In genomic region chr9:137085918-137086530, GRCh38 we compare ENCODE assay signal across 1 cellular context.
A peak's percentile ranks its signal among the peaks of the same experiment; 100 is the strongest.
TF ChIP-seq lines count a peak whose summit lies in the region.

No MANE protein-coding gene starts in this region.

TF ChIP-seq in HepG2, 621 proteins besides CTCF, POLR2A, EP300 and RAD21 (continued from another document and continues in another):
- TF ChIP-seq ZNF710 (CRISPR knock-in tag; IDR thresholded peaks at IDR 0.05; ENCODE audit: borderline replicate concordance) = 0 out of 2 replicates have a peak, but pooled peaks have one; percentile 20
- TF ChIP-seq, protein P1, sequence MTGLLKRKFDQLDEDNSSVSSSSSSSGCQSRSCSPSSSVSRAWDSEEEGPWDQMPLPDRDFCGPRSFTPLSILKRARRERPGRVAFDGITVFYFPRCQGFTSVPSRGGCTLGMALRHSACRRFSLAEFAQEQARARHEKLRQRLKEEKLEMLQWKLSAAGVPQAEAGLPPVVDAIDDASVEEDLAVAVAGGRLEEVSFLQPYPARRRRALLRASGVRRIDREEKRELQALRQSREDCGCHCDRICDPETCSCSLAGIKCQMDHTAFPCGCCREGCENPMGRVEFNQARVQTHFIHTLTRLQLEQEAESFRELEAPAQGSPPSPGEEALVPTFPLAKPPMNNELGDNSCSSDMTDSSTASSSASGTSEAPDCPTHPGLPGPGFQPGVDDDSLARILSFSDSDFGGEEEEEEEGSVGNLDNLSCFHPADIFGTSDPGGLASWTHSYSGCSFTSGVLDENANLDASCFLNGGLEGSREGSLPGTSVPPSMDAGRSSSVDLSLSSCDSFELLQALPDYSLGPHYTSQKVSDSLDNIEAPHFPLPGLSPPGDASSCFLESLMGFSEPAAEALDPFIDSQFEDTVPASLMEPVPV (CRISPR knock-in tag; IDR thresholded peaks at IDR 0.05) = 0 out of 2 replicates have a peak, but pooled peaks have one; percentile 60
- TF ChIP-seq ZNF766 (CRISPR knock-in tag; IDR thresholded peaks at IDR 0.05; ENCODE audit: borderline replicate concordance) = no peak
- TF ChIP-seq ZNF354B (CRISPR knock-in tag; IDR thresholded peaks at IDR 0.05) = 0 out of 2 replicates have a peak, but pooled peaks have one; percentile 57
- no peak for TF ChIP-seq ZNF468 (CRISPR knock-in tag; IDR thresholded peaks at IDR 0.05)
- 0 out of 2 replicates have a peak, but pooled peaks have one; percentile 32 for TF ChIP-seq ZNF251 (CRISPR knock-in tag; IDR thresholded peaks at IDR 0.05)
- TF ChIP-seq SP2 (CRISPR knock-in tag; IDR thresholded peaks at IDR 0.05) = peak; percentile 45; the same call in 1 of the 2 replicates
- TF ChIP-seq, protein P2, sequence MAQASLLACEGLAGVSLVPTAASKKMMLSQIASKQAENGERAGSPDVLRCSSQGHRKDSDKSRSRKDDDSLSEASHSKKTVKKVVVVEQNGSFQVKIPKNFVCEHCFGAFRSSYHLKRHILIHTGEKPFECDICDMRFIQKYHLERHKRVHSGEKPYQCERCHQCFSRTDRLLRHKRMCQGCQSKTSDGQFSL (CRISPR knock-in tag; IDR thresholded peaks at IDR 0.05) = no peak
- TF ChIP-seq CEBPG (CRISPR knock-in tag; IDR thresholded peaks at IDR 0.05) = no peak
- TF ChIP-seq, protein P3, sequence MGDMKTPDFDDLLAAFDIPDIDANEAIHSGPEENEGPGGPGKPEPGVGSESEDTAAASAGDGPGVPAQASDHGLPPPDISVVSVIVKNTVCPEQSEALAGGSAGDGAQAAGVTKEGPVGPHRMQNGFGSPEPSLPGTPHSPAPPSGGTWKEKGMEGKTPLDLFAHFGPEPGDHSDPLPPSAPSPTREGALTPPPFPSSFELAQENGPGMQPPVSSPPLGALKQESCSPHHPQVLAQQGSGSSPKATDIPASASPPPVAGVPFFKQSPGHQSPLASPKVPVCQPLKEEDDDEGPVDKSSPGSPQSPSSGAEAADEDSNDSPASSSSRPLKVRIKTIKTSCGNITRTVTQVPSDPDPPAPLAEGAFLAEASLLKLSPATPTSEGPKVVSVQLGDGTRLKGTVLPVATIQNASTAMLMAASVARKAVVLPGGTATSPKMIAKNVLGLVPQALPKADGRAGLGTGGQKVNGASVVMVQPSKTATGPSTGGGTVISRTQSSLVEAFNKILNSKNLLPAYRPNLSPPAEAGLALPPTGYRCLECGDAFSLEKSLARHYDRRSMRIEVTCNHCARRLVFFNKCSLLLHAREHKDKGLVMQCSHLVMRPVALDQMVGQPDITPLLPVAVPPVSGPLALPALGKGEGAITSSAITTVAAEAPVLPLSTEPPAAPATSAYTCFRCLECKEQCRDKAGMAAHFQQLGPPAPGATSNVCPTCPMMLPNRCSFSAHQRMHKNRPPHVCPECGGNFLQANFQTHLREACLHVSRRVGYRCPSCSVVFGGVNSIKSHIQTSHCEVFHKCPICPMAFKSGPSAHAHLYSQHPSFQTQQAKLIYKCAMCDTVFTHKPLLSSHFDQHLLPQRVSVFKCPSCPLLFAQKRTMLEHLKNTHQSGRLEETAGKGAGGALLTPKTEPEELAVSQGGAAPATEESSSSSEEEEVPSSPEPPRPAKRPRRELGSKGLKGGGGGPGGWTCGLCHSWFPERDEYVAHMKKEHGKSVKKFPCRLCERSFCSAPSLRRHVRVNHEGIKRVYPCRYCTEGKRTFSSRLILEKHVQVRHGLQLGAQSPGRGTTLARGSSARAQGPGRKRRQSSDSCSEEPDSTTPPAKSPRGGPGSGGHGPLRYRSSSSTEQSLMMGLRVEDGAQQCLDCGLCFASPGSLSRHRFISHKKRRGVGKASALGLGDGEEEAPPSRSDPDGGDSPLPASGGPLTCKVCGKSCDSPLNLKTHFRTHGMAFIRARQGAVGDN (CRISPR knock-in tag; IDR thresholded peaks at IDR 0.05) = no peak
- no peak for TF ChIP-seq ZNF124 (CRISPR knock-in tag; IDR thresholded peaks at IDR 0.05)
- TF ChIP-seq U2AF1 (optimal IDR thresholded peaks at IDR 0.05; ENCODE audit: low read depth, low read length) = no peak
- no peak; the same call in 1 of the 2 replicates for TF ChIP-seq HOXA3 (CRISPR knock-in tag; IDR thresholded peaks at IDR 0.05)
- TF ChIP-seq ZNF878 (CRISPR knock-in tag; IDR thresholded peaks at IDR 0.05) = no peak
- TF ChIP-seq HNRNPUL1 (IDR thresholded peaks at IDR 0.05; ENCODE audit: low read depth, low read length) = no peak
- TF ChIP-seq ZBTB8A (CRISPR knock-in tag; IDR thresholded peaks at IDR 0.05; ENCODE audit: borderline replicate concordance, low read depth) = peak; percentile 56
- no peak for TF ChIP-seq CENPT (CRISPR knock-in tag; IDR thresholded peaks at IDR 0.05; ENCODE audit: low read depth)
- TF ChIP-seq, protein P4, sequence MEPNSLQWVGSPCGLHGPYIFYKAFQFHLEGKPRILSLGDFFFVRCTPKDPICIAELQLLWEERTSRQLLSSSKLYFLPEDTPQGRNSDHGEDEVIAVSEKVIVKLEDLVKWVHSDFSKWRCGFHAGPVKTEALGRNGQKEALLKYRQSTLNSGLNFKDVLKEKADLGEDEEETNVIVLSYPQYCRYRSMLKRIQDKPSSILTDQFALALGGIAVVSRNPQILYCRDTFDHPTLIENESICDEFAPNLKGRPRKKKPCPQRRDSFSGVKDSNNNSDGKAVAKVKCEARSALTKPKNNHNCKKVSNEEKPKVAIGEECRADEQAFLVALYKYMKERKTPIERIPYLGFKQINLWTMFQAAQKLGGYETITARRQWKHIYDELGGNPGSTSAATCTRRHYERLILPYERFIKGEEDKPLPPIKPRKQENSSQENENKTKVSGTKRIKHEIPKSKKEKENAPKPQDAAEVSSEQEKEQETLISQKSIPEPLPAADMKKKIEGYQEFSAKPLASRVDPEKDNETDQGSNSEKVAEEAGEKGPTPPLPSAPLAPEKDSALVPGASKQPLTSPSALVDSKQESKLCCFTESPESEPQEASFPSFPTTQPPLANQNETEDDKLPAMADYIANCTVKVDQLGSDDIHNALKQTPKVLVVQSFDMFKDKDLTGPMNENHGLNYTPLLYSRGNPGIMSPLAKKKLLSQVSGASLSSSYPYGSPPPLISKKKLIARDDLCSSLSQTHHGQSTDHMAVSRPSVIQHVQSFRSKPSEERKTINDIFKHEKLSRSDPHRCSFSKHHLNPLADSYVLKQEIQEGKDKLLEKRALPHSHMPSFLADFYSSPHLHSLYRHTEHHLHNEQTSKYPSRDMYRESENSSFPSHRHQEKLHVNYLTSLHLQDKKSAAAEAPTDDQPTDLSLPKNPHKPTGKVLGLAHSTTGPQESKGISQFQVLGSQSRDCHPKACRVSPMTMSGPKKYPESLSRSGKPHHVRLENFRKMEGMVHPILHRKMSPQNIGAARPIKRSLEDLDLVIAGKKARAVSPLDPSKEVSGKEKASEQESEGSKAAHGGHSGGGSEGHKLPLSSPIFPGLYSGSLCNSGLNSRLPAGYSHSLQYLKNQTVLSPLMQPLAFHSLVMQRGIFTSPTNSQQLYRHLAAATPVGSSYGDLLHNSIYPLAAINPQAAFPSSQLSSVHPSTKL (CRISPR knock-in tag; IDR thresholded peaks at IDR 0.05) = no peak
- no peak for TF ChIP-seq KAT7 (CRISPR knock-in tag; IDR thresholded peaks at IDR 0.05; ENCODE audit: borderline replicate concordance)
- TF ChIP-seq HNF4G (IDR thresholded peaks at IDR 0.05; ENCODE audit: borderline replicate concordance, low read depth, low read length) = no peak
- TF ChIP-seq HNF4G (CRISPR knock-in tag; IDR thresholded peaks at IDR 0.05; ENCODE audit: borderline replicate concordance, low read depth) = no peak
- no peak for TF ChIP-seq GABPA (IDR thresholded peaks at IDR 0.05; ENCODE audit: low read depth, low read length)
- TF ChIP-seq GABPA (CRISPR knock-in tag; IDR thresholded peaks at IDR 0.05; ENCODE audit: low read depth) = no peak
- peak; percentile 8 for TF ChIP-seq IKZF4 (CRISPR knock-in tag; IDR thresholded peaks at IDR 0.05; ENCODE audit: borderline replicate concordance, low read depth, not compliant biosample characterization)
- TF ChIP-seq TBX2 (CRISPR knock-in tag; IDR thresholded peaks at IDR 0.05; ENCODE audit: borderline replicate concordance) = 0 out of 2 replicates have a peak, but pooled peaks have one; percentile 30
- no peak for TF ChIP-seq HDAC6 (IDR thresholded peaks at IDR 0.05; ENCODE audit: low read depth, low read length)
- TF ChIP-seq ZSCAN5A (CRISPR knock-in tag; IDR thresholded peaks at IDR 0.05; ENCODE audit: borderline replicate concordance) = 0 out of 2 replicates have a peak, but pooled peaks have one; percentile 53
- TF ChIP-seq PPARG (CRISPR knock-in tag; conservative IDR thresholded peaks at IDR 0.05) = no peak
- TF ChIP-seq XRCC5 (optimal IDR thresholded peaks at IDR 0.05; ENCODE audit: low read length) = peak; percentile 7
- no peak for TF ChIP-seq ZNF264 (CRISPR knock-in tag; IDR thresholded peaks at IDR 0.05)
- TF ChIP-seq FOXO1 (CRISPR knock-in tag; IDR thresholded peaks at IDR 0.05) = no peak
- TF ChIP-seq HMG20A (CRISPR knock-in tag; IDR thresholded peaks at IDR 0.05; ENCODE audit: borderline replicate concordance) = no peak
- no peak for TF ChIP-seq ZNF274 (CRISPR knock-in tag; IDR thresholded peaks at IDR 0.05)
- TF ChIP-seq ARNT2 (CRISPR knock-in tag; IDR thresholded peaks at IDR 0.05; ENCODE audit: low read depth) = peak; percentile 46; the same call in 1 of the 2 replicates
- no peak for TF ChIP-seq FOXC1 (CRISPR knock-in tag; IDR thresholded peaks at IDR 0.05; ENCODE audit: borderline replicate concordance)
- TF ChIP-seq ATF1 (CRISPR knock-in tag; IDR thresholded peaks at IDR 0.05) = no peak
- peak; percentile 88 for TF ChIP-seq REL (CRISPR knock-in tag; conservative IDR thresholded peaks at IDR 0.05)
- peak; percentile 12; the same call in 1 of the 2 replicates for TF ChIP-seq POLR2G (IDR thresholded peaks at IDR 0.05; ENCODE audit: low read depth, low read length)
- TF ChIP-seq ZFP90 (CRISPR knock-in tag; IDR thresholded peaks at IDR 0.05; ENCODE audit: borderline replicate concordance) = no peak
- TF ChIP-seq, protein P5, sequence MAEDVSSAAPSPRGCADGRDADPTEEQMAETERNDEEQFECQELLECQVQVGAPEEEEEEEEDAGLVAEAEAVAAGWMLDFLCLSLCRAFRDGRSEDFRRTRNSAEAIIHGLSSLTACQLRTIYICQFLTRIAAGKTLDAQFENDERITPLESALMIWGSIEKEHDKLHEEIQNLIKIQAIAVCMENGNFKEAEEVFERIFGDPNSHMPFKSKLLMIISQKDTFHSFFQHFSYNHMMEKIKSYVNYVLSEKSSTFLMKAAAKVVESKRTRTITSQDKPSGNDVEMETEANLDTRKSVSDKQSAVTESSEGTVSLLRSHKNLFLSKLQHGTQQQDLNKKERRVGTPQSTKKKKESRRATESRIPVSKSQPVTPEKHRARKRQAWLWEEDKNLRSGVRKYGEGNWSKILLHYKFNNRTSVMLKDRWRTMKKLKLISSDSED (CRISPR knock-in tag; IDR thresholded peaks at IDR 0.05) = no peak
- TF ChIP-seq ZNF280D (CRISPR knock-in tag; IDR thresholded peaks at IDR 0.05) = no peak
- 0 out of 2 replicates have a peak, but pooled peaks have one; percentile 14 for TF ChIP-seq ZNF709 (CRISPR knock-in tag; IDR thresholded peaks at IDR 0.05)
- no peak for TF ChIP-seq SYNCRIP (IDR thresholded peaks at IDR 0.05; ENCODE audit: insufficient read depth, low read depth, low read length)
- no peak for TF ChIP-seq PRMT3 (CRISPR knock-in tag; IDR thresholded peaks at IDR 0.05; ENCODE audit: borderline replicate concordance, low read depth)
- peak; percentile 62; the same call in 1 of the 2 replicates for TF ChIP-seq ZNF430 (CRISPR knock-in tag; IDR thresholded peaks at IDR 0.05)
- TF ChIP-seq PAWR (CRISPR knock-in tag; IDR thresholded peaks at IDR 0.05; ENCODE audit: borderline replicate concordance) = no peak
- TF ChIP-seq ZNF781 (CRISPR knock-in tag; IDR thresholded peaks at IDR 0.05; ENCODE audit: borderline replicate concordance, not compliant biosample characterization) = no peak
- TF ChIP-seq TEAD3 (CRISPR knock-in tag; optimal IDR thresholded peaks at IDR 0.05; ENCODE audit: borderline replicate concordance) = peak; percentile 20
- TF ChIP-seq NFIC (IDR thresholded peaks at IDR 0.05; ENCODE audit: low read length) = no peak
- peak; percentile 48; the same call in 1 of the 2 replicates for TF ChIP-seq ZNF333 (CRISPR knock-in tag; IDR thresholded peaks at IDR 0.05; ENCODE audit: borderline replicate concordance)
- 0 out of 2 replicates have a peak, but pooled peaks have one; percentile 60 for TF ChIP-seq ZZZ3 (CRISPR knock-in tag; IDR thresholded peaks at IDR 0.05; ENCODE audit: borderline replicate concordance)
